In the genomic region with DNA sequence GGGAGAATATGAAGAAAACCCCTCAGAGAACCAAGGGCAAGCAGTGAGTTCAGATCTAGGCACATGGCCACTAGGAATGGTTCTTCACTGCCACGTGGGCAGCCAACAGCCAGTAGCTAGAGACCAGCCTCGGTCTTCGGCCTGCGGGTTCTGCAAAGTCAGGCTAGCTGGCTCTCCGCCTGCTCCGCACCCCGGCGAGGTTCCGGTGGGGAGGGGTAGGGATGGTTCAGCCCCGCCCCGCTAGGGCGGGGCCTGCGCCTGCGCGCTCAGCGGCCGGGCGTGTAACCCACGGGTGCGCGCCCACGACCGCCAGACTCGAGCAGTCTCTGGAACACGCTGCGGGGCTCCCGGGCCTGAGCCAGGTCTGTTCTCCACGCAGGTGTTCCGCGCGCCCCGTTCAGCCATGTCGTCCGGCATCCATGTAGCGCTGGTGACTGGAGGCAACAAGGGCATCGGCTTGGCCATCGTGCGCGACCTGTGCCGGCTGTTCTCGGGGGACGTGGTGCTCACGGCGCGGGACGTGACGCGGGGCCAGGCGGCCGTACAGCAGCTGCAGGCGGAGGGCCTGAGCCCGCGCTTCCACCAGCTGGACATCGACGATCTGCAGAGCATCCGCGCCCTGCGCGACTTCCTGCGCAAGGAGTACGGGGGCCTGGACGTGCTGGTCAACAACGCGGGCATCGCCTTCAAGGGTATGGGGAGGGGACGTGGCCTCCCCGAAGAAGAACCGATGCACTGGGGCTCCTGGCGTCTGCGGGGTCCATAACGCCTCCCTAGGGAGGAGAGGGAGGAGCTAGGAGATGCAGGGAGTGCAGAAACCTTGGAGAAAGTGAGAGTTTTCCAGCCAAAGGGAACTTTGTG, we compare ENCODE assay signal across 2 cellular contexts.
TF ChIP-seq lines count a peak whose summit lies in the region.

A gene (plus strand): TSS at position 312 of the 861 bp plus-strand sequence. CDS start 92 bp downstream, at position 404.

TF ChIP-seq in IMR-90, 13 proteins besides CTCF, POLR2A, EP300 and RAD21 (continued from another document):
- TF ChIP-seq MAZ (IDR thresholded peaks at IDR 0.05; ENCODE audit: borderline replicate concordance, low read depth, low read length) (peak; percentile 80; the same call in 1 of the 2 replicates), FOS (IDR thresholded peaks at IDR 0.05; ENCODE audit: low read depth, low read length) (no peak), MAFK (IDR thresholded peaks at IDR 0.05; ENCODE audit: low read depth, low read length) (peak; percentile 80), NFE2L2 (IDR thresholded peaks at IDR 0.05; ENCODE audit: low read depth, low read length) (peak; percentile 97)
- TF ChIP-seq, protein P1, sequence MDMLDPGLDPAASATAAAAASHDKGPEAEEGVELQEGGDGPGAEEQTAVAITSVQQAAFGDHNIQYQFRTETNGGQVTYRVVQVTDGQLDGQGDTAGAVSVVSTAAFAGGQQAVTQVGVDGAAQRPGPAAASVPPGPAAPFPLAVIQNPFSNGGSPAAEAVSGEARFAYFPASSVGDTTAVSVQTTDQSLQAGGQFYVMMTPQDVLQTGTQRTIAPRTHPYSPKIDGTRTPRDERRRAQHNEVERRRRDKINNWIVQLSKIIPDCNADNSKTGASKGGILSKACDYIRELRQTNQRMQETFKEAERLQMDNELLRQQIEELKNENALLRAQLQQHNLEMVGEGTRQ (IDR thresholded peaks at IDR 0.05; ENCODE audit: low read depth, low read length): peak; percentile 98

TF ChIP-seq in PFSK-1, 5 proteins besides CTCF, POLR2A, EP300 and RAD21 (continued from another document):
- TF ChIP-seq, protein P2, sequence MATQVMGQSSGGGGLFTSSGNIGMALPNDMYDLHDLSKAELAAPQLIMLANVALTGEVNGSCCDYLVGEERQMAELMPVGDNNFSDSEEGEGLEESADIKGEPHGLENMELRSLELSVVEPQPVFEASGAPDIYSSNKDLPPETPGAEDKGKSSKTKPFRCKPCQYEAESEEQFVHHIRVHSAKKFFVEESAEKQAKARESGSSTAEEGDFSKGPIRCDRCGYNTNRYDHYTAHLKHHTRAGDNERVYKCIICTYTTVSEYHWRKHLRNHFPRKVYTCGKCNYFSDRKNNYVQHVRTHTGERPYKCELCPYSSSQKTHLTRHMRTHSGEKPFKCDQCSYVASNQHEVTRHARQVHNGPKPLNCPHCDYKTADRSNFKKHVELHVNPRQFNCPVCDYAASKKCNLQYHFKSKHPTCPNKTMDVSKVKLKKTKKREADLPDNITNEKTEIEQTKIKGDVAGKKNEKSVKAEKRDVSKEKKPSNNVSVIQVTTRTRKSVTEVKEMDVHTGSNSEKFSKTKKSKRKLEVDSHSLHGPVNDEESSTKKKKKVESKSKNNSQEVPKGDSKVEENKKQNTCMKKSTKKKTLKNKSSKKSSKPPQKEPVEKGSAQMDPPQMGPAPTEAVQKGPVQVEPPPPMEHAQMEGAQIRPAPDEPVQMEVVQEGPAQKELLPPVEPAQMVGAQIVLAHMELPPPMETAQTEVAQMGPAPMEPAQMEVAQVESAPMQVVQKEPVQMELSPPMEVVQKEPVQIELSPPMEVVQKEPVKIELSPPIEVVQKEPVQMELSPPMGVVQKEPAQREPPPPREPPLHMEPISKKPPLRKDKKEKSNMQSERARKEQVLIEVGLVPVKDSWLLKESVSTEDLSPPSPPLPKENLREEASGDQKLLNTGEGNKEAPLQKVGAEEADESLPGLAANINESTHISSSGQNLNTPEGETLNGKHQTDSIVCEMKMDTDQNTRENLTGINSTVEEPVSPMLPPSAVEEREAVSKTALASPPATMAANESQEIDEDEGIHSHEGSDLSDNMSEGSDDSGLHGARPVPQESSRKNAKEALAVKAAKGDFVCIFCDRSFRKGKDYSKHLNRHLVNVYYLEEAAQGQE (IDR thresholded peaks at IDR 0.05; ENCODE audit: insufficient read depth in 1 of 2, low read depth in 2 of 2, low read length in 2 of 2): peak in 1 of 2 experiments; percentile 24; a peak in 1 of 4 replicates
- peak; percentile 51 for TF ChIP-seq FOXP2 (optimal IDR thresholded peaks at IDR 0.05; ENCODE audit: borderline replicate concordance, extremely low read depth, extremely low read length, insufficient read depth)
- TF ChIP-seq POLR2AphosphoS5 (IDR thresholded peaks at IDR 0.05; ENCODE audit: low read depth, low read length): peak; percentile 81
